In the genomic region with DNA sequence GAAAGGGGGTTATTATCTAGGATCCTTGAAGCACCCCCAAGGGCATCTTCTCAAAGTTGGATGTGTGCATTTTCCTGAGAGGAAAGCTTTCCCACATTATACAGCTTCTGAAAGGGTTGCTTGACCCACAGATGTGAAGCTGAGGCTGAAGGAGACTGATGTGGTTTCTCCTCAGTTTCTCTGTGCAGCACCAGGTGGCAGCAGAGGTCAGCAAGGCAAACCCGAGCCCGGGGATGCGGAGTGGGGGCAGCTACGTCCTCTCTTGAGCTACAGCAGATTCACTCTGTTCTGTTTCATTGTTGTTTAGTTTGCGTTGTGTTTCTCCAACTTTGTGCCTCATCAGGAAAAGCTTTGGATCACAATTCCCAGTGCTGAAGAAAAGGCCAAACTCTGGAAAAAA, we compare ENCODE assay signal across 8 cellular contexts.
A peak's percentile ranks its signal among the peaks of the same experiment; 100 is the strongest.
DNase-seq lines count a peak whose midpoint lies in the region; ATAC-seq and TF ChIP-seq lines count a peak whose summit lies in the region.
"Not testable (repeated sequence)": the region's sequence is repeated elsewhere in the genome, so short reads cannot be mapped to it uniquely, and the experiment has no call there.

No MANE protein-coding gene starts in this region.

- 11 to 14% methylated on average over 5 of the region's 5 CpGs for WGBS in body of pancreas, 2 donors
- 3 to 7% methylated on average over 5 of the region's 5 CpGs for WGBS in upper lobe of left lung, 2 donors

- H3K9me3 ChIP-seq in Panc1 (ENCODE audit: control insufficient read depth, insufficient read depth, low read depth, low read length); body of pancreas; upper lobe of left lung: not testable (repeated sequence)

- POLR2A ChIA-PET in Panc1 (lab: Charles Lee): not testable (repeated sequence)

- in situ Hi-C loops in Panc1 (cut with HindIII; ENCODE audit: low pct_unique_long_range_greater_than_20kb, low sequenced_read_pairs): not testable (repeated sequence)

- H3K4me3 ChIP-seq in GM12865 (ENCODE audit: low read depth, low read length); Panc1 (ENCODE audit: low read depth in 2 of 2, low read length in 2 of 2); body of pancreas; upper lobe of left lung: not testable (repeated sequence)

- TF ChIP-seq EP300 in upper lobe of left lung (IDR thresholded peaks at IDR 0.05): not testable (repeated sequence)

- not testable (repeated sequence) for H3K36me3 ChIP-seq in Panc1 (ENCODE audit: control insufficient read depth, insufficient read depth, low read length); body of pancreas (replicated peaks in 1 of 2; ENCODE audit: insufficient read depth in 1 of 2, low read depth in 2 of 2); upper lobe of left lung

- DNase-seq in GM12865 (ENCODE audit: low read depth); Panc1 (ENCODE audit: low read depth, low spot score): not testable (repeated sequence)
- DNase-seq in activated CD8-positive, alpha-beta memory T cell treated with anti-CD3 and anti-CD28 coated beads for 24 hours: peak; percentile 82
- DNase-seq in body of pancreas (peak; percentile 82 to 91 (median 88)), glomerular visceral epithelial cell (ENCODE audit: extremely low spot score) (peak; percentile 54), mucosa of gallbladder (ENCODE audit: low spot score) (peak; percentile 42), upper lobe of left lung (peak; percentile 61 to 79)
- peak; percentile 25 to 48 for DNase-seq in stimulated activated CD4-positive, alpha-beta T cell treated with anti-CD3 and anti-CD28 coated beads, Interleukin-1b, Interleukin-23, amount 100 ng/mL, for 1 hour (ENCODE audit: low read depth in 2 of 2)

- H3K4me1 ChIP-seq in Panc1 (ENCODE audit: control insufficient read depth, insufficient read depth, low read length); body of pancreas; upper lobe of left lung: not testable (repeated sequence)

- TF ChIP-seq CTCF in GM12865 (IDR thresholded peaks at IDR 0.05; ENCODE audit: insufficient read depth, low read depth, low read length, missing control alignments) (peak; percentile 47), Panc1 (IDR thresholded peaks at IDR 0.05) (peak; percentile 79), body of pancreas (IDR thresholded peaks at IDR 0.05) (peak in 6 of 7 experiments; percentile 57 to 82 (median 78)), upper lobe of left lung (IDR thresholded peaks at IDR 0.05) (peak; percentile 39 to 78 (median 48))

- TF ChIP-seq POLR2A in body of pancreas (IDR thresholded peaks at IDR 0.05); upper lobe of left lung (IDR thresholded peaks at IDR 0.05): not testable (repeated sequence)

- H3K27ac ChIP-seq in Panc1 (ENCODE audit: low read length); body of pancreas; upper lobe of left lung: not testable (repeated sequence)

- intact Hi-C loops in Panc1 (cut with micrococcal nuclease; ENCODE audit: unreplicated experiment); body of pancreas (cut with DNase I): not testable (repeated sequence)

- not testable (repeated sequence) for ATAC-seq in Panc1; body of pancreas; upper lobe of left lung (ENCODE audit: low FRiP score in 2 of 2)

- not testable (repeated sequence) for BruUV-seq in Panc1 (replicated peaks; lab: Mats Ljungman, UMichigan)

- CTCF ChIA-PET in Panc1 (lab: Charles Lee): not testable (repeated sequence)

- H3K27me3 ChIP-seq in Panc1 (ENCODE audit: control insufficient read depth, insufficient read depth, low read length); body of pancreas; upper lobe of left lung: not testable (repeated sequence)
